ENCODE assay signal across 14 cellular contexts in genomic region chr5:53335115-53335514, GRCh38.
DNase-seq lines count a peak whose midpoint lies in the region; ATAC-seq and TF ChIP-seq lines count a peak whose summit lies in the region.
"Had no signal": no experiment of that assay in that cellular context is flagged by ENCODE, and none has a peak within 500 bp of the region (broad histone marks: within the 10 kb centered on the region; RNA-seq: fewer than 3 reads in every experiment).

No MANE protein-coding gene starts in this region.

- no peaks in the 10 kb centered on the region for H3K9me3 Mint-ChIP-seq in Caco-2 (ENCODE audit: unreplicated experiment)
- H3K9me3 Mint-ChIP-seq: activated naive CD8-positive, alpha-beta T cell treated with anti-CD3 and anti-CD28 coated beads, Interleukin-2, amount 10 ng/mL, durations not matched to agents 7 days and 5 days; nephron had no signal

- H3K27me3 ChIP-seq in Caco-2 (replicated peaks; ENCODE audit: control insufficient read depth, insufficient read depth, low read length) (no peaks in the 10 kb centered on the region), spleen (replicated peaks in 1 of 7) (no peaks in the 10 kb centered on the region)
- H3K27me3 ChIP-seq: vagina had no signal

- H3K9me3 ChIP-seq in Caco-2 (no peaks in the 10 kb centered on the region), spleen (no peaks in the 10 kb centered on the region)
- H3K9me3 ChIP-seq: vagina had no signal

- H3K4me1 Mint-ChIP-seq in Caco-2 (ENCODE audit: low read depth, unreplicated experiment), result no peaks in the 10 kb centered on the region
- H3K4me1 Mint-ChIP-seq: activated naive CD8-positive, alpha-beta T cell treated with anti-CD3 and anti-CD28 coated beads, Interleukin-2, amount 10 ng/mL, durations not matched to agents 7 days and 5 days had no signal

- H3K4me3 ChIP-seq in Caco-2 (ENCODE audit: low read depth, low read length) (no peak overlapping the region), spleen (no peak overlapping the region)
- H3K4me3 ChIP-seq: vagina had no signal

- 72 to 93% (median 85%) methylated on average over 2 of the region's 2 CpGs for WGBS in spleen, 5 donors

- no peaks in the 10 kb centered on the region for H3K36me3 Mint-ChIP-seq in Caco-2 (ENCODE audit: insufficient read depth, unreplicated experiment)
- H3K36me3 Mint-ChIP-seq: activated naive CD8-positive, alpha-beta T cell treated with anti-CD3 and anti-CD28 coated beads, Interleukin-2, amount 10 ng/mL, durations not matched to agents 7 days and 5 days had no signal

- DNase-seq in Caco-2, result peak; percentile 39 to 48
- DNase-seq in RPMI7951 (ENCODE audit: low read depth), result peak; percentile 20
- DNase-seq in erythroblast (lab: John Stamatoyannopoulos, UW), result peak; percentile 2 to 5
- DNase-seq in mucosa of gallbladder (ENCODE audit: low spot score), result peak; percentile 12
- no peak for DNase-seq in spleen
- DNase-seq in NCI-H1694 treated with DMSO at 0.1 percent for 48 hours (lab: John Stamatoyannopoulos, UW), result no peak
- DNase-seq: activated naive CD8-positive, alpha-beta T cell treated with anti-CD3 and anti-CD28 coated beads, Interleukin-2, amount 10 ng/mL, durations not matched to agents 7 days and 5 days; effector CD8-positive, alpha-beta T cell; KG1 had no signal

- H3K4me1 ChIP-seq in Caco-2 (no peaks in the 10 kb centered on the region), spleen (no peaks in the 10 kb centered on the region)
- H3K4me1 ChIP-seq: vagina had no signal

- peaks cover 3% of the 10 kb centered on the region for H3K27me3 Mint-ChIP-seq in Caco-2 (ENCODE audit: insufficient read depth, unreplicated experiment)

- no peak overlapping the region for H3K27ac ChIP-seq in spleen
- H3K27ac ChIP-seq: vagina had no signal

- no TSS peak for BruUV-seq in Caco-2 (replicated peaks; lab: Mats Ljungman, UMichigan)

- CTCF ChIA-PET in Caco-2 (lab: Charles Lee), result interaction anchor here (1.2 kb wide), 1 partner anchor 164 kb away, joined by 4 read pairs; no protein-coding TSS in a partner anchor

- TF ChIP-seq CTCF in Caco-2 (IDR thresholded peaks at IDR 0.05; ENCODE audit: insufficient read depth in 1 of 2, low read depth in 1 of 2, low read length in 1 of 2, severe bottlenecking in 1 of 2, unreplicated experiment in 1 of 2) (peak; percentile 41 to 70), spleen (IDR thresholded peaks at IDR 0.05 in 8 of 11, conservative IDR thresholded peaks at IDR 0.05 in 3 of 11) (no peak)

- TF ChIP-seq POLR2A in erythroblast (IDR thresholded peaks at IDR 0.05; ENCODE audit: low read length) (no peak), spleen (IDR thresholded peaks at IDR 0.05) (no peak)

- ATAC-seq in GM21825 (IDR thresholded peaks at IDR 0.05; ENCODE audit: unreplicated experiment), result no peak
- no peak for ATAC-seq in GM21515 (IDR thresholded peaks at IDR 0.05; ENCODE audit: unreplicated experiment)
- ATAC-seq: Right ventricle myocardium inferior had no signal

- intact Hi-C loops in Caco-2 (cut with micrococcal nuclease; ENCODE audit: unreplicated experiment), result loop anchor here (1.0 kb wide), 2 partner anchors 73 to 165 kb away; no protein-coding TSS in a partner anchor
- intact Hi-C loops in spleen (cut with DNase I; ENCODE audit: low total_unique reads), result no loop called here

- H3K36me3 ChIP-seq in Caco-2 (ENCODE audit: control insufficient read depth, insufficient read depth, low read length) (no peaks in the 10 kb centered on the region), spleen (no peaks in the 10 kb centered on the region)
- H3K36me3 ChIP-seq: vagina had no signal

- no peak overlapping the region for H3K4me3 Mint-ChIP-seq in Caco-2 (ENCODE audit: unreplicated experiment)
- H3K4me3 Mint-ChIP-seq: activated naive CD8-positive, alpha-beta T cell treated with anti-CD3 and anti-CD28 coated beads, Interleukin-2, amount 10 ng/mL, durations not matched to agents 7 days and 5 days; nephron had no signal

- no peak overlapping the region for H3K27ac Mint-ChIP-seq in Caco-2 (ENCODE audit: unreplicated experiment)
- H3K27ac Mint-ChIP-seq: activated naive CD8-positive, alpha-beta T cell treated with anti-CD3 and anti-CD28 coated beads, Interleukin-2, amount 10 ng/mL, durations not matched to agents 7 days and 5 days; nephron had no signal

- POLR2A ChIA-PET in Caco-2 (lab: Charles Lee), result no interaction called here

Comparison
In these comparisons a context has a peak if more than half of its experiments do, and no peak if none do; other contexts are left out.
1. DNase-seq: peak in Caco-2 (2 of 2), RPMI7951 (single experiment), erythroblast (2 of 2) and mucosa of gallbladder (single experiment); none in spleen (single experiment) and NCI-H1694 treated with DMSO at 0.1 percent for 48 hours (single experiment).
2. CTCF ChIP-seq: peak in Caco-2 (2 of 2); none in spleen (0 of 11).